11 cellular contexts compared by ENCODE assay signal in genomic region chr7:116683786-116684185, GRCh38. TPM values are rescaled to one million over a fixed set of nuclear protein-coding genes. Genes with fewer than 3 reads are reported as not detected.
DNase-seq lines count a peak whose midpoint lies in the region; ATAC-seq lines count a peak whose summit lies in the region.
"Had no signal": no experiment of that assay in that cellular context is flagged by ENCODE, and none has a peak within 500 bp of the region (broad histone marks: within the 10 kb centered on the region; RNA-seq: fewer than 3 reads in every experiment).

No MANE protein-coding gene starts in this region.

- H3K4me3 Mint-ChIP-seq in stimulated activated naive B cell treated with anti-CD40 and anti-IgM and Interleukin-4, amounts not matched to agents 10 μg/mL and 1 μg/mL and 100 μg/mL, for 72 hours, result peak overlapping the region in 1 of 2 donors; percentile 15
- H3K4me3 Mint-ChIP-seq: naive thymus-derived CD8-positive, alpha-beta T cell had no signal

- peaks cover 18 to 29% of the 10 kb centered on the region in 2 donors for H3K4me1 Mint-ChIP-seq in stimulated activated naive B cell treated with anti-CD40 and anti-IgM and Interleukin-4, amounts not matched to agents 10 μg/mL and 1 μg/mL and 100 μg/mL, for 72 hours

- peak; percentile 100 for ATAC-seq in HG02678 (IDR thresholded peaks at IDR 0.05; ENCODE audit: unreplicated experiment)
- ATAC-seq in HG03520 (IDR thresholded peaks at IDR 0.05; ENCODE audit: unreplicated experiment), result peak; percentile 100
- peak; percentile 99 for ATAC-seq in stimulated activated naive B cell treated with anti-CD40 and anti-IgM and Interleukin-4, amounts not matched to agents 10 μg/mL and 1 μg/mL and 100 μg/mL, for 72 hours (replicated peaks)
- ATAC-seq: heart right ventricle; naive thymus-derived CD8-positive, alpha-beta T cell had no signal

- H3K36me3 Mint-ChIP-seq in stimulated activated naive B cell treated with anti-CD40 and anti-IgM and Interleukin-4, amounts not matched to agents 10 μg/mL and 1 μg/mL and 100 μg/mL, for 72 hours, result no peaks in the 10 kb centered on the region
- H3K36me3 Mint-ChIP-seq: naive thymus-derived CD8-positive, alpha-beta T cell had no signal

- H3K9me3 Mint-ChIP-seq in stimulated activated naive B cell treated with anti-CD40 and anti-IgM and Interleukin-4, amounts not matched to agents 10 μg/mL and 1 μg/mL and 100 μg/mL, for 72 hours, result peaks cover 3% of the 10 kb centered on the region in 2 donors

- H3K27me3 Mint-ChIP-seq in stimulated activated naive B cell treated with anti-CD40 and anti-IgM and Interleukin-4, amounts not matched to agents 10 μg/mL and 1 μg/mL and 100 μg/mL, for 72 hours, result peaks cover 47 to 53% of the 10 kb centered on the region in 2 donors

- H3K27ac Mint-ChIP-seq in stimulated activated naive B cell treated with anti-CD40 and anti-IgM and Interleukin-4, amounts not matched to agents 10 μg/mL and 1 μg/mL and 100 μg/mL, for 72 hours, result no peak overlapping the region
- H3K27ac Mint-ChIP-seq: naive thymus-derived CD8-positive, alpha-beta T cell had no signal

- DNase-seq in GM19240 (ENCODE audit: insufficient read length, low spot score) (peak; percentile 29), COLO668 (lab: John Stamatoyannopoulos, UW; ENCODE audit: unreplicated experiment) (no peak), LoVo (ENCODE audit: low spot score) (no peak), mesenteric fat pad (ENCODE audit: low spot score) (no peak)
- DNase-seq in stimulated activated naive B cell treated with anti-CD40 and anti-IgM and Interleukin-4, amounts not matched to agents 10 μg/mL and 1 μg/mL and 100 μg/mL, for 72 hours, result peak; percentile 44
- DNase-seq: activated T-cell treated with anti-CD3 and anti-CD28 coated beads, Interleukin-2, amount 50 U/mL, for 48 hours; heart right ventricle; NCI-H526 treated with DMSO at 0.1 percent for 48 hours had no signal

RNA-seq across cellular contexts. Expression of gene MET, which starts 11.8 kb away (rescaled TPM):
- total RNA-seq in mesenteric fat pad, result 18.4 TPM
- total RNA-seq: naive thymus-derived CD8-positive, alpha-beta T cell had no signal

Comparison
In these comparisons a context has a peak if more than half of its experiments do, and no peak if none do; other contexts are left out.
1. DNase-seq: peak in GM19240 (single experiment) and stimulated activated naive B cell treated with anti-CD40 and anti-IgM and Interleukin-4, amounts not matched to agents 10 μg/mL and 1 μg/mL and 100 μg/mL, for 72 hours (single experiment); none in COLO668 (single experiment), LoVo (single experiment) and mesenteric fat pad (single experiment).
2. Peak in every context shown above with its lines, with median percentiles within 50 percentile points of each other: ATAC-seq.